In the genomic region with DNA sequence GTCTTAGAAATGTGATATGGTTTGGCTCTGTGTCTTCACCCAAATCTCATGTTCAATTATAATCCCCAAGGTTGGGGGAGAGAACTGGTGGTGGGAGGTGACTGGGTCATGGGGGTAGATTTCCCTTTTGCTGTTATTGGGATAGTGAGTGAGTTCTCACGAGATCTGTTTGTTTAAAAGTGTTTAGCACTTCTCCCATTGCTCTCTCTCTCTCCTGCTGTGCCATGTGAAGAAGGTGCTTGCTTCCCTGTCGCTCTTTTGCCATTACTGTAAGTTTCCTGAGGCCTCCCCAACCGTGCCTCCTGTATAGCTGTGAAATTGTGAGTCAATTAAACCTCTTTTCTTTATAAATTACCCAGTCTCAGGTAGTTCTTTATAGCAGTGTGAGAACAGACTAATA, we compare ENCODE assay signal across 10 cellular contexts.
"Had no signal": no experiment of that assay in that cellular context is flagged by ENCODE, and none has a peak within 500 bp of the region (broad histone marks: within the 10 kb centered on the region; RNA-seq: fewer than 3 reads in every experiment).

No MANE protein-coding gene starts in this region.

- H3K4me3 ChIP-seq: GM23248, HAP-1, K562 had no signal

- ATAC-seq: HCT116, HepG2, K562 had no signal

- DNase-seq: GM23248, H7, HFFc6, IMR-90, KG1 had no signal

- FAIRE-seq: HepG2, K562 had no signal

- H3K4me1 ChIP-seq: HAP-1 had no signal

- H3K27ac ChIP-seq: GM23248, HL-60 had no signal

- H3K9me3 ChIP-seq: HAP-1 had no signal

- H2AFZ ChIP-seq: GM23248 had no signal

- H3K36me3 ChIP-seq: HAP-1 had no signal

- H3K9ac ChIP-seq: GM23248 had no signal

- H3K4me3 Mint-ChIP-seq: HFFc6 had no signal

- H3K27ac Mint-ChIP-seq: HFFc6 had no signal
